Comparison of ENCODE assay signal across 7 cellular contexts in the genomic region with DNA sequence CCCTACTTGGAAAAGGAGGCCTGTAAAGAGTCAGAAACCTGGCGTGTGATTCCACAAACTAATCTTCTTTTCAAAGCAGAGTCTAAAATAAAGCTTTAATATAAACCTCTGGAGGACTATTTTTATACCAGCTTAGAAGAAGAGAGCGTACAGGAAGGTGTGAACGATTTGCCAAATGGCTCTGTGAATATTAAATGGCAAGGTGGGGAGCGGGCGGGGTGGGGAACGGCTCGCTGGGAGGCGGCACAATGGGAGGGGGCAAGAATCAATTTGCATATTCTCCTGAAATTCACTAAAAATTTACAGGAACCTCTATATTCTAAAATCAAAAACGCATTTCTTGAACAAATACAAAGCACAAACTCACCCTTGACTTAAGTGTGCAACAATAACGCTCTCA. TPM values are rescaled to one million over a fixed set of nuclear protein-coding genes. Genes with fewer than 3 reads are reported as not detected.
DNase-seq lines count a peak whose midpoint lies in the region; ATAC-seq and TF ChIP-seq lines count a peak whose summit lies in the region.

No MANE protein-coding gene starts in this region.

- H2BK5ac ChIP-seq in IMR-90 (ENCODE audit: low read depth, low read length, poor library complexity, severe bottlenecking), result no peak overlapping the region

- H3K23ac ChIP-seq in IMR-90 (ENCODE audit: low read depth, low read length), result peak overlapping the region; percentile 48; the same call in 1 of the 2 replicates

- CTCF ChIA-PET in IMR-90 (lab: Yijun Ruan, JAX), result no interaction called here

- TF ChIP-seq CTCF in IMR-90 (conservative IDR thresholded peaks at IDR 0.05; ENCODE audit: low read depth, low read length), result no peak
- no peak for TF ChIP-seq CTCF in kidney epithelial cell (IDR thresholded peaks at IDR 0.05; ENCODE audit: insufficient read depth, low read length, poor library complexity, severe bottlenecking)
- TF ChIP-seq CTCF in suprapubic skin (IDR thresholded peaks at IDR 0.05), result no peak

- peak overlapping the region; percentile 66 for H3K9ac ChIP-seq in IMR-90 (ENCODE audit: low read depth, low read length)

- ATAC-seq in IMR-90 (ENCODE audit: low read depth), result no peak
- ATAC-seq in activated naive CD8-positive, alpha-beta T cell treated with anti-CD3 and anti-CD28 coated beads, Interleukin-2, amount 10 ng/mL, durations not matched to agents 7 days and 5 days (ENCODE audit: low read depth), result no peak
- no peak for ATAC-seq in HG02884 (IDR thresholded peaks at IDR 0.05; ENCODE audit: unreplicated experiment)

- no peak overlapping the region for H2BK15ac ChIP-seq in IMR-90 (ENCODE audit: low read depth, low read length)

- H4K5ac ChIP-seq in IMR-90 (ENCODE audit: low read depth, low read length), result no peak overlapping the region

- peaks cover 9 to 32% of the 10 kb centered on the region in 2 experiments for H3K79me1 ChIP-seq in IMR-90 (ENCODE audit: low read depth in 1 of 2, low read length in 2 of 2)

- H3K4me1 Mint-ChIP-seq in activated naive CD8-positive, alpha-beta T cell treated with anti-CD3 and anti-CD28 coated beads, Interleukin-2, amount 10 ng/mL, durations not matched to agents 7 days and 5 days, result peaks cover 40% of the 10 kb centered on the region

- H4K8ac ChIP-seq in IMR-90 (ENCODE audit: low read depth in 2 of 2, low read length in 2 of 2), result peak overlapping the region; percentile 83 to 97; a peak in 3 of 4 replicates

- dilution Hi-C loops in IMR-90 (cut with HindIII; ENCODE audit: low sequenced_read_pairs, unreplicated experiment), result no loop called here

- no peak overlapping the region for H3K56ac ChIP-seq in IMR-90 (ENCODE audit: extremely low read depth, insufficient read depth, low read length)

- H3K4me2 ChIP-seq in IMR-90 (ENCODE audit: low read depth, low read length), result peak overlapping the region; percentile 56

- no peak overlapping the region for H2AK9ac ChIP-seq in IMR-90 (replicated peaks; ENCODE audit: low read depth, low read length, poor library complexity)

- H3K27ac ChIP-seq in IMR-90 (ENCODE audit: insufficient read depth, low read length) (no peak overlapping the region), suprapubic skin (no peak overlapping the region)

- no peak overlapping the region for H3K14ac ChIP-seq in IMR-90 (replicated peaks; ENCODE audit: low read depth, low read length)

- no peak overlapping the region for H2AFZ ChIP-seq in IMR-90 (replicated peaks; ENCODE audit: low read length, poor library complexity)

- no TSS peak for BruUV-seq in IMR-90 (replicated peaks; lab: Mats Ljungman, UMichigan)

- no peaks in the 10 kb centered on the region for H3K4me1 ChIP-seq in IMR-90 (ENCODE audit: control insufficient read depth, insufficient read depth, low read length)
- peaks cover 24% of the 10 kb centered on the region for H3K4me1 ChIP-seq in suprapubic skin

- H3K18ac ChIP-seq in IMR-90 (ENCODE audit: low read depth, low read length), result no peak overlapping the region

- TF ChIP-seq POLR2A in IMR-90 (IDR thresholded peaks at IDR 0.05; ENCODE audit: low read depth, low read length) (no peak), suprapubic skin (IDR thresholded peaks at IDR 0.05) (no peak)

- H3K4ac ChIP-seq in IMR-90 (ENCODE audit: low read depth, low read length), result no peak overlapping the region

- no peak overlapping the region for H2BK20ac ChIP-seq in IMR-90 (ENCODE audit: low read depth, low read length)

- H4K20me1 ChIP-seq in IMR-90 (ENCODE audit: insufficient read depth, low read length), result no peaks in the 10 kb centered on the region

- DNase-seq in IMR-90, result no peak
- DNase-seq in activated naive CD8-positive, alpha-beta T cell treated with anti-CD3 and anti-CD28 coated beads, Interleukin-2, amount 10 ng/mL, durations not matched to agents 7 days and 5 days, result no peak
- no peak for DNase-seq in kidney epithelial cell (ENCODE audit: low read depth)
- no peak for DNase-seq in suprapubic skin (ENCODE audit: low spot score in 2 of 2)
- DNase-seq in NCI-H2107 (lab: John Stamatoyannopoulos, UW), result no peak
- no peak for DNase-seq in HK-2 (ENCODE audit: unreplicated experiment)

- no peaks in the 10 kb centered on the region for H3K9me1 ChIP-seq in IMR-90 (ENCODE audit: insufficient read depth, low read length)

- H3K27ac Mint-ChIP-seq in activated naive CD8-positive, alpha-beta T cell treated with anti-CD3 and anti-CD28 coated beads, Interleukin-2, amount 10 ng/mL, durations not matched to agents 7 days and 5 days, result peak overlapping the region; percentile 97

- H3K9me3 Mint-ChIP-seq in activated naive CD8-positive, alpha-beta T cell treated with anti-CD3 and anti-CD28 coated beads, Interleukin-2, amount 10 ng/mL, durations not matched to agents 7 days and 5 days, result peaks cover 34% of the 10 kb centered on the region

- no peak overlapping the region for H2AK5ac ChIP-seq in IMR-90 (ENCODE audit: low read depth, low read length)

- WGBS in IMR-90 (ENCODE audit: extremely low coverage in 2 of 2, insufficient read length in 1 of 2), 2 experiments, result no CpG with 5 or more reads among the region's 10 CpGs
- WGBS in suprapubic skin, result 39% methylated on average over 10 of the region's 10 CpGs

- H3K36me3 Mint-ChIP-seq in activated naive CD8-positive, alpha-beta T cell treated with anti-CD3 and anti-CD28 coated beads, Interleukin-2, amount 10 ng/mL, durations not matched to agents 7 days and 5 days, result peaks cover 34% of the 10 kb centered on the region

- H3K36me3 ChIP-seq in IMR-90 (ENCODE audit: control insufficient read depth, insufficient read depth, low read length), result peaks cover 5% of the 10 kb centered on the region
- no peaks in the 10 kb centered on the region for H3K36me3 ChIP-seq in kidney epithelial cell (ENCODE audit: control insufficient read depth, insufficient read depth, low read length)
- peaks cover 4% of the 10 kb centered on the region for H3K36me3 ChIP-seq in suprapubic skin

- intact Hi-C loops in IMR-90 (cut with micrococcal nuclease), result no loop called here

- no peak for TF ChIP-seq RAD21 in IMR-90 (IDR thresholded peaks at IDR 0.05; ENCODE audit: low read length)

- H3K9me3 ChIP-seq in IMR-90 (ENCODE audit: control insufficient read depth, insufficient read depth, low read length) (peaks cover 4% of the 10 kb centered on the region), suprapubic skin (peaks cover 10% of the 10 kb centered on the region)

- POLR2A ChIA-PET in IMR-90 (lab: Charles Lee; ENCODE audit: unreplicated experiment), result no interaction called here
- POLR2A ChIA-PET in activated naive CD8-positive, alpha-beta T cell treated with anti-CD3 and anti-CD28 coated beads, Interleukin-2, amount 10 ng/mL, durations not matched to agents 7 days and 5 days (lab: Charles Lee), result interaction anchor here (0.8 to 2.2 kb wide), 4 partner anchors 35 to 221 kb away, joined by 5 to 11 read pairs (median 6); a partner anchor contains a TSS

- H4K91ac ChIP-seq in IMR-90 (ENCODE audit: insufficient read depth, low read depth, low read length), result no peak overlapping the region

- in situ Hi-C loops in IMR-90 (cut with MboI; ENCODE audit: low sequenced_read_pairs), result no loop called here

- no peak for TF ChIP-seq EP300 in suprapubic skin (IDR thresholded peaks at IDR 0.05)

- H3K4me3 Mint-ChIP-seq in activated naive CD8-positive, alpha-beta T cell treated with anti-CD3 and anti-CD28 coated beads, Interleukin-2, amount 10 ng/mL, durations not matched to agents 7 days and 5 days, result peak overlapping the region; percentile 99

- H2BK120ac ChIP-seq in IMR-90 (ENCODE audit: low read depth, low read length), result no peak overlapping the region

- H3K27me3 ChIP-seq in IMR-90 (ENCODE audit: control insufficient read depth, insufficient read depth, low read length), result no peaks in the 10 kb centered on the region
- no peaks in the 10 kb centered on the region for H3K27me3 ChIP-seq in kidney epithelial cell (ENCODE audit: control insufficient read depth, insufficient read depth, low read length)
- H3K27me3 ChIP-seq in suprapubic skin, result no peaks in the 10 kb centered on the region

- H3K4me3 ChIP-seq in IMR-90 (ENCODE audit: insufficient read depth, low read depth, low read length), result peak overlapping the region; percentile 77
- peak overlapping the region; percentile 70 for H3K4me3 ChIP-seq in kidney epithelial cell (ENCODE audit: low read depth, low read length)
- H3K4me3 ChIP-seq in suprapubic skin, result peak overlapping the region; percentile 63

- peaks cover 4% of the 10 kb centered on the region for H3K27me3 Mint-ChIP-seq in activated naive CD8-positive, alpha-beta T cell treated with anti-CD3 and anti-CD28 coated beads, Interleukin-2, amount 10 ng/mL, durations not matched to agents 7 days and 5 days

TF ChIP-seq in IMR-90, 13 proteins besides CTCF, POLR2A, EP300 and RAD21 (continues in another document):
- TF ChIP-seq CHD1 (IDR thresholded peaks at IDR 0.05; ENCODE audit: low read depth, low read length) (no peak), BHLHE40 (IDR thresholded peaks at IDR 0.05; ENCODE audit: low read depth, low read length) (no peak), SMC3 (IDR thresholded peaks at IDR 0.05; ENCODE audit: low read depth, low read length) (no peak), RCOR1 (IDR thresholded peaks at IDR 0.05; ENCODE audit: insufficient replicate concordance, low read length) (no peak)

RNA-seq across cellular contexts. Expression of a gene that starts 1.0 kb away (rescaled TPM):
- 14.7 and 19.9 TPM in 2 replicates for total RNA-seq in IMR-90 (2012; rRNA removed)
- polyA plus RNA-seq in IMR-90 (2012; rRNA removed), result 3.7 and 4.6 TPM in 2 replicates
- polyA plus RNA-seq in IMR-90 (2012; cell fraction: cytosol; rRNA removed), result 0.31 and 0.63 TPM in 2 replicates
- 1.0 and 8.5 TPM in 2 replicates for polyA plus RNA-seq in IMR-90 (2012; cell fraction: nucleus; rRNA removed; ENCODE audit: low replicate concordance)
- total RNA-seq in activated naive CD8-positive, alpha-beta T cell treated with anti-CD3 and anti-CD28 coated beads, Interleukin-2, amount 10 ng/mL, durations not matched to agents 7 days and 5 days, result 10 to 100 TPM; 35.6 to 39.4 TPM
- 4.1 and 12.4 TPM in 2 replicates for total RNA-seq in kidney epithelial cell
- total RNA-seq in suprapubic skin, result 1 to 10 TPM; 5.4 to 9.8 (median 8.5) TPM

RNA-seq across cellular contexts. Expression of a gene that starts 35.7 kb away (rescaled TPM):
- total RNA-seq in IMR-90 (2012; rRNA removed) (17.0 and 25.3 TPM in 2 replicates), kidney epithelial cell (11.2 and 18.6 TPM in 2 replicates), suprapubic skin (10 to 100 TPM in 2 of 4 donors, 1 to 10 TPM in 2; 2.2 to 21.1 (median 7.8) TPM)
- polyA plus RNA-seq in IMR-90 (2012; rRNA removed), result 5.9 and 6.2 TPM in 2 replicates
- polyA plus RNA-seq in IMR-90 (2012; cell fraction: cytosol; rRNA removed), result 0.66 and 1.3 TPM in 2 replicates
- 0.75 and 9.5 TPM in 2 replicates for polyA plus RNA-seq in IMR-90 (2012; cell fraction: nucleus; rRNA removed; ENCODE audit: low replicate concordance)
- total RNA-seq in activated naive CD8-positive, alpha-beta T cell treated with anti-CD3 and anti-CD28 coated beads, Interleukin-2, amount 10 ng/mL, durations not matched to agents 7 days and 5 days, result 10 to 100 TPM; 30.2 to 32.2 TPM

RNA-seq across cellular contexts. Expression of a gene that starts 58.2 kb away (rescaled TPM):
- total RNA-seq in IMR-90 (2012; rRNA removed) (5.8 and 6.5 TPM in 2 replicates), kidney epithelial cell (0.42 and 6.0 TPM in 2 replicates), suprapubic skin (1 to 10 TPM in 2 of 4 donors, under 1 TPM in 2; 0.72 to 6.2 (median 1.5) TPM)
- polyA plus RNA-seq in IMR-90 (2012; rRNA removed), result 0.57 and 1.6 TPM in 2 replicates
- polyA plus RNA-seq in IMR-90 (2012; cell fraction: cytosol; rRNA removed), result 0.15 and 0.24 TPM in 2 replicates
- polyA plus RNA-seq in IMR-90 (2012; cell fraction: nucleus; rRNA removed; ENCODE audit: low replicate concordance), result 0.29 and 3.6 TPM in 2 replicates
- 1 to 10 TPM; 9.3 to 9.9 TPM for total RNA-seq in activated naive CD8-positive, alpha-beta T cell treated with anti-CD3 and anti-CD28 coated beads, Interleukin-2, amount 10 ng/mL, durations not matched to agents 7 days and 5 days
